11 cellular contexts compared by ENCODE assay signal in genomic region chr4:150126880-150127236, GRCh38. TPM values are rescaled to one million over a fixed set of nuclear protein-coding genes. Genes with fewer than 3 reads are reported as not detected.
DNase-seq lines count a peak whose midpoint lies in the region; ATAC-seq and TF ChIP-seq lines count a peak whose summit lies in the region.
"Had no signal": no experiment of that assay in that cellular context is flagged by ENCODE, and none has a peak within 500 bp of the region (broad histone marks: within the 10 kb centered on the region; RNA-seq: fewer than 3 reads in every experiment).

No MANE protein-coding gene starts in this region.

- H3K36me3 ChIP-seq in breast epithelium: no peaks in the 10 kb centered on the region

- BruUV-seq in MCF 10A (replicated peaks; lab: Mats Ljungman, UMichigan): no TSS peak

- peaks cover 0 to 5% of the 10 kb centered on the region in 2 donors for H3K9me3 ChIP-seq in breast epithelium

- H3K4me3 ChIP-seq in breast epithelium: no peak overlapping the region

- POLR2A ChIA-PET in MCF 10A (lab: Yijun Ruan, JAX): no interaction called here

- no peak overlapping the region for H3K4me3 Mint-ChIP-seq in MCF 10A (ENCODE audit: unreplicated experiment)

- no peak overlapping the region for H3K27ac ChIP-seq in breast epithelium

- intact Hi-C loops in MCF 10A (cut with micrococcal nuclease) (no loop called here), breast epithelium (cut with DNase I; ENCODE audit: low total_unique reads) (no loop called here), head of caudate nucleus (cut with DNase I) (no loop called here)

- H3K27me3 ChIP-seq in breast epithelium: no peaks in the 10 kb centered on the region

- H3K27ac Mint-ChIP-seq in MCF 10A (ENCODE audit: low read depth, unreplicated experiment): peak overlapping the region; percentile 57

- CTCF ChIA-PET in MCF 10A (lab: Yijun Ruan, JAX): interaction anchor here (0.7 to 1.3 kb wide), 2 partner anchors 11 to 116 kb away, joined by 3 read pairs; no protein-coding TSS in a partner anchor

- TF ChIP-seq CTCF in MCF 10A (IDR thresholded peaks at IDR 0.05; ENCODE audit: unreplicated experiment) (no peak), breast epithelium (IDR thresholded peaks at IDR 0.05) (no peak)

- DNase-seq in MCF 10A (ENCODE audit: unreplicated experiment) (peak; percentile 61), breast epithelium (ENCODE audit: low spot score in 2 of 2) (no peak), astrocyte of the hippocampus (ENCODE audit: low read depth, low spot score) (peak; percentile 58), NCI-H2107 (lab: John Stamatoyannopoulos, UW) (no peak), head of caudate nucleus (no peak)
- DNase-seq in activated naive CD4-positive, alpha-beta T cell treated with anti-CD3 and anti-CD28 coated beads, Interleukin-2, amount 50 U/mL, for 16 hours: no peak
- DNase-seq: activated CD4-positive, alpha-beta T cell treated with anti-CD3 and anti-CD28 coated beads, Interleukin-2, amount 50 U/mL, for 1 hour; NK-92 treated with Interleukin-12 subunit alpha and Interleukin-12 subunit beta, amount 100 ng/mL, for 24 hours; stimulated activated CD8-positive, alpha-beta memory T cell treated with anti-CD3 and anti-CD28 coated beads, Interleukin-4, amount 100 ng/mL, for 48 hours had no signal

- TF ChIP-seq POLR2A in breast epithelium (IDR thresholded peaks at IDR 0.05): no peak

- no peaks in the 10 kb centered on the region for H3K36me3 Mint-ChIP-seq in MCF 10A (ENCODE audit: insufficient read depth, unreplicated experiment)

- no peaks in the 10 kb centered on the region for H3K9me3 Mint-ChIP-seq in MCF 10A (ENCODE audit: unreplicated experiment)

- no peaks in the 10 kb centered on the region for H3K27me3 Mint-ChIP-seq in MCF 10A (ENCODE audit: insufficient read depth, unreplicated experiment)

- peaks cover 30% of the 10 kb centered on the region for H3K4me1 Mint-ChIP-seq in MCF 10A (ENCODE audit: insufficient read depth, unreplicated experiment)

- H3K4me1 ChIP-seq in breast epithelium: no peaks in the 10 kb centered on the region

- peak; percentile 64 for ATAC-seq in HG03354 (IDR thresholded peaks at IDR 0.05; ENCODE audit: poor library complexity, severe bottlenecking, unreplicated experiment)
- ATAC-seq in HG03520 (IDR thresholded peaks at IDR 0.05; ENCODE audit: unreplicated experiment): no peak

RNA-seq across cellular contexts. Expression of gene DCLK2, which starts 48.6 kb away (rescaled TPM):
- total RNA-seq in MCF 10A (2022): 0.98 and 1.2 TPM in 2 replicates
- total RNA-seq in breast epithelium: 1 to 10 TPM; 3.4 to 5.2 (median 4.0) TPM

Comparison
In these comparisons a context has a peak if more than half of its experiments do, and no peak if none do; other contexts are left out.
1. DNase-seq: peak in MCF 10A (single experiment) and astrocyte of the hippocampus (single experiment); none in breast epithelium (0 of 2), NCI-H2107 (single experiment), activated naive CD4-positive, alpha-beta T cell treated with anti-CD3 and anti-CD28 coated beads, Interleukin-2, amount 50 U/mL, for 16 hours (single experiment) and head of caudate nucleus (0 of 42).